In genomic region chr5:127472700-127473099, GRCh38 we compare ENCODE assay signal across 21 cellular contexts. TPM values are rescaled to one million over a fixed set of nuclear protein-coding genes. Genes with fewer than 3 reads are reported as not detected.
A peak's percentile ranks its signal among the peaks of the same experiment; 100 is the strongest.
DNase-seq lines count a peak whose midpoint lies in the region; ATAC-seq, FAIRE-seq and TF ChIP-seq lines count a peak whose summit lies in the region.
"Had no signal": no experiment of that assay in that cellular context is flagged by ENCODE, and none has a peak within 500 bp of the region (broad histone marks: within the 10 kb centered on the region; RNA-seq: fewer than 3 reads in every experiment).

No MANE protein-coding gene starts in this region.

- TF ChIP-seq POLR2A in HepG2 (IDR thresholded peaks at IDR 0.05; ENCODE audit: insufficient read depth in 1 of 2, low read depth in 2 of 2, low read length in 2 of 2) (no peak), right lobe of liver (IDR thresholded peaks at IDR 0.05) (no peak), H1 (IDR thresholded peaks at IDR 0.05; ENCODE audit: control extremely low read depth in 1 of 2, low read depth in 2 of 2, low read length in 2 of 2) (no peak)

- H4K20me1 ChIP-seq in HepG2 (ENCODE audit: insufficient read depth, low read length) (no peaks in the 10 kb centered on the region), H1 (replicated peaks in 1 of 2; ENCODE audit: control insufficient read depth in 1 of 2, insufficient read depth in 2 of 2, low read length in 2 of 2) (no peaks in the 10 kb centered on the region)
- H4K20me1 ChIP-seq: BLaER1 had no signal

- no peak overlapping the region for H2BK120ac ChIP-seq in H1 (replicated peaks; ENCODE audit: low read depth, low read length)
- H2BK120ac ChIP-seq in neuronal stem cell (ENCODE audit: low read depth, low read length): no peak overlapping the region

- FAIRE-seq in HepG2 (lab: Jason Lieb, UNC) (no peak), H1 (lab: Jason Lieb, UNC) (no peak)
- FAIRE-seq: D721Med, G401.6, GM12891, GM19239 had no signal

- no peak overlapping the region for H3K56ac ChIP-seq in H1 (replicated peaks; ENCODE audit: insufficient read length, low read depth, low read length)

- no peaks in the 10 kb centered on the region for H3K23me2 ChIP-seq in H1 (ENCODE audit: low read depth, low read length)

- H3K36me3 ChIP-seq in HepG2 (replicated peaks in 1 of 2; ENCODE audit: control insufficient read depth in 1 of 2, insufficient read depth in 2 of 2, low read length in 2 of 2) (no peaks in the 10 kb centered on the region), right lobe of liver (no peaks in the 10 kb centered on the region), H1 (ENCODE audit: control insufficient read depth in 2 of 4, insufficient read depth in 4 of 4, low read length in 3 of 4) (no peaks in the 10 kb centered on the region), neuronal stem cell (replicated peaks in 1 of 2; ENCODE audit: control insufficient read depth in 2 of 2, insufficient read depth in 2 of 2, low read length in 2 of 2) (no peaks in the 10 kb centered on the region)
- H3K36me3 ChIP-seq: BE2C, BLaER1 had no signal

- H3K4me1 ChIP-seq in HepG2 (ENCODE audit: insufficient read depth, low read length) (no peaks in the 10 kb centered on the region), right lobe of liver (no peaks in the 10 kb centered on the region), H1 (replicated peaks in 1 of 4; ENCODE audit: control insufficient read depth in 3 of 4, insufficient read depth in 4 of 4, low read length in 3 of 4) (peaks cover 0 to 2% (median 0%) of the 10 kb centered on the region in 4 experiments; a peak in 1 of 7 replicates), neuronal stem cell (ENCODE audit: control insufficient read depth in 2 of 2, insufficient read depth in 1 of 2, low read depth in 1 of 2, low read length in 2 of 2) (no peaks in the 10 kb centered on the region)
- H3K4me1 ChIP-seq: A549, BE2C, BLaER1, Caco-2 had no signal

- TF ChIP-seq CTCF in HepG2 (CRISPR knock-in tag; IDR thresholded peaks at IDR 0.05) (no peak), right lobe of liver (IDR thresholded peaks at IDR 0.05) (no peak), H1 (IDR thresholded peaks at IDR 0.05; ENCODE audit: control extremely low read depth in 1 of 3, insufficient read depth in 1 of 3, low read depth in 1 of 3, low read length in 3 of 3) (no peak)

- no peak for ATAC-seq in HepG2
- no peak for ATAC-seq in right lobe of liver
- ATAC-seq: A549; CD8-positive, alpha-beta T cell had no signal

- H3K4me2 ChIP-seq in HepG2 (ENCODE audit: low read depth, low read length) (no peak overlapping the region), H1 (ENCODE audit: insufficient read depth in 1 of 2, low read depth in 2 of 2, low read length in 2 of 2) (no peak overlapping the region), neuronal stem cell (ENCODE audit: insufficient read depth, low read length, poor library complexity, severe bottlenecking) (no peak overlapping the region)
- H3K4me2 ChIP-seq: A549, BLaER1 had no signal

- no peak overlapping the region for H3K23ac ChIP-seq in H1 (ENCODE audit: insufficient read length)
- no peak overlapping the region for H3K23ac ChIP-seq in neuronal stem cell (ENCODE audit: low read depth, low read length, poor library complexity)

- no peak for TF ChIP-seq EP300 in HepG2 (IDR thresholded peaks at IDR 0.05; ENCODE audit: low read depth in 2 of 2, low read length in 2 of 2)
- no peak for TF ChIP-seq EP300 in HepG2 (CRISPR knock-in tag; IDR thresholded peaks at IDR 0.05; ENCODE audit: borderline replicate concordance)
- TF ChIP-seq EP300 in H1 (IDR thresholded peaks at IDR 0.05; ENCODE audit: borderline replicate concordance in 1 of 2, low read depth in 2 of 2, low read length in 2 of 2): no peak

- CTCF ChIA-PET in HepG2 (lab: Yijun Ruan, JAX; ENCODE audit: low intra/inter-chr PET ratio, low total read pairs) (no interaction called here), H1 (lab: Charles Lee; ENCODE audit: partially characterized antibody) (interaction anchor here (0.9 to 2.1 kb wide), 2 partner anchors 20 to 98 kb away, joined by 3 to 9 read pairs; no protein-coding TSS in a partner anchor)

- no peak for DNase-seq in HepG2 (ENCODE audit: low spot score)
- no peak for DNase-seq in right lobe of liver
- no peak for DNase-seq in H1 (ENCODE audit: low read depth in 1 of 2, low spot score in 2 of 2)
- no peak for DNase-seq in neuronal stem cell (ENCODE audit: low spot score)
- DNase-seq in SHP77 treated with DMSO at 0.1 percent for 48 hours (lab: John Stamatoyannopoulos, UW): no peak
- DNase-seq in CD1c-positive myeloid dendritic cell (ENCODE audit: extremely low spot score): no peak
- DNase-seq: BE2C; C1 segment of cervical spinal cord; Caco-2; Calu3; CD4-positive, alpha-beta T cell; CD8-positive, alpha-beta T cell; DMS79 treated with DMSO at 0.1 percent for 48 hours; GF-D8 had no signal

- H2BK15ac ChIP-seq in H1 (ENCODE audit: low read length): no peak overlapping the region
- no peak overlapping the region for H2BK15ac ChIP-seq in neuronal stem cell (ENCODE audit: low read length)

- H4K8ac ChIP-seq in H1 (ENCODE audit: extremely low read depth, insufficient read depth, low read length) (no peak overlapping the region), neuronal stem cell (ENCODE audit: low read depth, low read length) (no peak overlapping the region)

- H3K79me1 ChIP-seq in H1 (ENCODE audit: low read depth, low read length) (no peaks in the 10 kb centered on the region), neuronal stem cell (ENCODE audit: low read depth, low read length) (no peaks in the 10 kb centered on the region)

- H3K4ac ChIP-seq in H1 (replicated peaks; ENCODE audit: insufficient read length, low read depth, low read length) (no peak overlapping the region), neuronal stem cell (ENCODE audit: low read length) (no peak overlapping the region)

- in situ Hi-C loops in HepG2 (cut with HindIII; ENCODE audit: extremely low pct_ligation_motif_present, low pct_unique_long_range_greater_than_20kb): no loop called here

- H3K14ac ChIP-seq in H1 (ENCODE audit: insufficient read length) (no peak overlapping the region), neuronal stem cell (ENCODE audit: low read length) (no peak overlapping the region)

- H4K5ac ChIP-seq in H1 (ENCODE audit: insufficient read length, low read depth, low read length): no peak overlapping the region

- intact Hi-C loops in HepG2 (cut with micrococcal nuclease; ENCODE audit: unreplicated experiment) (no loop called here), right lobe of liver (cut with DNase I) (no loop called here)

- H2BK5ac ChIP-seq in H1 (ENCODE audit: low read depth, low read length) (no peak overlapping the region), neuronal stem cell (ENCODE audit: low read length) (no peak overlapping the region)

- POLR2A ChIA-PET in HepG2 (lab: Yijun Ruan, JAX): no interaction called here
- POLR2A ChIA-PET in H1 (lab: Charles Lee; ENCODE audit: partially characterized antibody): no interaction called here

- H2BK12ac ChIP-seq in H1 (ENCODE audit: low read depth, low read length) (no peak overlapping the region), neuronal stem cell (ENCODE audit: low read length) (no peak overlapping the region)

- no peak overlapping the region for H4K91ac ChIP-seq in H1 (replicated peaks; ENCODE audit: insufficient read length, low read length)
- no peak overlapping the region for H4K91ac ChIP-seq in neuronal stem cell (ENCODE audit: low read depth, low read length, poor library complexity)

- H3K9ac ChIP-seq in HepG2 (ENCODE audit: insufficient read depth, low read depth, low read length): no peak overlapping the region
- H3K9ac ChIP-seq in H1 (replicated peaks in 1 of 4; ENCODE audit: extremely low read depth in 1 of 4, low read depth in 3 of 4, low read length in 3 of 4): no peak overlapping the region
- H3K9ac ChIP-seq in neuronal stem cell (ENCODE audit: low read depth, low read length, poor library complexity): no peak overlapping the region
- H3K9ac ChIP-seq: BLaER1 had no signal

- H3K4me3 ChIP-seq in HepG2 (replicated peaks in 1 of 3; ENCODE audit: insufficient read depth in 1 of 3, low read depth in 2 of 3, low read length in 3 of 3) (no peak overlapping the region), right lobe of liver (no peak overlapping the region), H1 (ENCODE audit: extremely low read depth in 1 of 4, insufficient read depth in 2 of 4, low read depth in 3 of 4, low read length in 4 of 4) (no peak overlapping the region), neuronal stem cell (ENCODE audit: low read length in 2 of 2) (no peak overlapping the region)
- H3K4me3 ChIP-seq: A549, BLaER1 had no signal

- no peak overlapping the region for H3K27ac ChIP-seq in HepG2 (ENCODE audit: extremely low read length, insufficient read depth, low read length)
- no peak overlapping the region for H3K27ac ChIP-seq in right lobe of liver
- no peak overlapping the region for H3K27ac ChIP-seq in H1 (ENCODE audit: low read depth, low read length)
- no peak overlapping the region for H3K27ac ChIP-seq in neuronal stem cell (replicated peaks; ENCODE audit: low read length)
- H3K27ac ChIP-seq: 22Rv1, A549, BLaER1 had no signal

- TF ChIP-seq RAD21 in HepG2 (CRISPR knock-in tag; IDR thresholded peaks at IDR 0.05) (no peak), H1 (IDR thresholded peaks at IDR 0.05 in 1 of 2, conservative IDR thresholded peaks at IDR 0.05 in 1 of 2; ENCODE audit: low read depth in 2 of 2, low read length in 2 of 2) (no peak)

- H3K9me3 ChIP-seq in HepG2 (ENCODE audit: low read length) (no peaks in the 10 kb centered on the region), right lobe of liver (no peaks in the 10 kb centered on the region), H1 (ENCODE audit: insufficient read depth in 2 of 2, low read depth in 1 of 2, low read length in 1 of 2) (no peaks in the 10 kb centered on the region), neuronal stem cell (replicated peaks in 1 of 2; ENCODE audit: control insufficient read depth in 2 of 2, insufficient read depth in 1 of 2, low read depth in 1 of 2, low read length in 2 of 2) (no peaks in the 10 kb centered on the region)
- H3K9me3 ChIP-seq: A549, BE2C, BLaER1, Caco-2 had no signal

- H2AFZ ChIP-seq in HepG2 (ENCODE audit: low read length) (no peak overlapping the region), H1 (ENCODE audit: low read length) (no peak overlapping the region), neuronal stem cell (ENCODE audit: low read length) (peak overlapping the region; percentile 15)

- no peak overlapping the region for H2BK20ac ChIP-seq in H1 (ENCODE audit: low read length)

- H3K79me2 ChIP-seq in HepG2 (ENCODE audit: insufficient read depth, low read length) (no peaks in the 10 kb centered on the region), H1 (ENCODE audit: control insufficient read depth in 1 of 2, insufficient read depth in 2 of 2, low read length in 2 of 2) (no peaks in the 10 kb centered on the region)

- no TSS peak for BruUV-seq in HepG2 (replicated peaks; lab: Mats Ljungman, UMichigan)

- 50% methylated on average over 3 of the region's 3 CpGs for WGBS in HepG2 (ENCODE audit: low lambda C conversion rate)
- WGBS in right lobe of liver (ENCODE audit: insufficient coverage, low coverage, low lambda C conversion rate, missing lambda C conversion rate): 74% methylated on average over 3 of the region's 3 CpGs
- 90% methylated on average over 3 of the region's 3 CpGs; no CpG with 5 or more reads in 1 of the 2 experiments for WGBS in H1 (ENCODE audit: extremely low coverage in 1 of 2, insufficient coverage in 1 of 2, insufficient read length in 1 of 2, insufficient replicate concordance in 2 of 2, low coverage in 1 of 2, low lambda C conversion rate in 2 of 2, missing lambda C conversion rate in 1 of 2), 2 experiments
- WGBS in neuronal stem cell (ENCODE audit: extremely low coverage in 2 of 2, insufficient read length in 2 of 2, insufficient replicate concordance in 1 of 2), 2 donors: no CpG with 5 or more reads among the region's 3 CpGs

- no peak overlapping the region for H2AK5ac ChIP-seq in H1 (ENCODE audit: low read depth, low read length)
- no peak overlapping the region for H2AK5ac ChIP-seq in neuronal stem cell (ENCODE audit: low read depth, low read length)

- H3K18ac ChIP-seq in H1 (ENCODE audit: extremely low read depth, low read length): no peak overlapping the region
- H3K18ac ChIP-seq in neuronal stem cell (ENCODE audit: low read length): no peak overlapping the region

- H3K27me3 ChIP-seq in HepG2 (ENCODE audit: control insufficient read depth in 1 of 2, insufficient read depth in 2 of 2, low read length in 2 of 2) (no peaks in the 10 kb centered on the region), right lobe of liver (no peaks in the 10 kb centered on the region), H1 (replicated peaks in 1 of 4; ENCODE audit: control insufficient read depth in 3 of 4, extremely low read depth in 1 of 4, insufficient read depth in 3 of 4, low read length in 3 of 4) (no peaks in the 10 kb centered on the region), neuronal stem cell (ENCODE audit: control insufficient read depth in 3 of 3, insufficient read depth in 3 of 3, low read depth in 1 of 3, low read length in 3 of 3) (no peaks in the 10 kb centered on the region)
- H3K27me3 ChIP-seq: BLaER1 had no signal

RNA-seq across cellular contexts. Expression of gene PRRC1, which starts 44.7 kb away (rescaled TPM):
- total RNA-seq in HepG2 (2016; rRNA removed; fragmentation: Illumina TruSeq; extraction: Trizol) (51.9 and 86.7 TPM in 2 replicates), right lobe of liver (10 to 100 TPM; 18.5 to 36.9 (median 31.4) TPM)
- 6.9 and 8.1 TPM in 2 replicates for total RNA-seq in HepG2 (2016; cell fraction: cytosol; rRNA removed; fragmentation: Illumina TruSeq; extraction: Trizol; ENCODE audit: low read depth)
- 54.9 and 90.6 TPM in 2 replicates for total RNA-seq in HepG2 (2016; cell fraction: insoluble cytoplasmic fraction; rRNA removed; fragmentation: Illumina TruSeq; extraction: Trizol)
- 21.7 and 24.5 TPM in 2 replicates for total RNA-seq in HepG2 (2016; cell fraction: membrane; rRNA removed; fragmentation: Illumina TruSeq; extraction: Trizol)
- 52.8 and 60.1 TPM in 2 replicates for total RNA-seq in HepG2 (2016; cell fraction: nucleus; rRNA removed; fragmentation: Illumina TruSeq; extraction: Trizol)
- polyA plus RNA-seq in HepG2 (2011; rRNA removed) (35.6 and 48.5 TPM in 2 replicates), H1 (2011; rRNA removed) (41.3 and 54.6 TPM in 2 replicates)
- polyA plus RNA-seq in HepG2 (2011; cell fraction: cytosol; rRNA removed): 30.9 and 35.4 TPM in 2 replicates
- polyA plus RNA-seq in HepG2 (2011; cell fraction: nucleus; rRNA removed): 30.6 and 35.0 TPM in 2 replicates
- 33.3 and 37.5 TPM in 2 replicates for polyA plus RNA-seq in HepG2 (2012)
- 4.3 and 4.4 TPM in 2 replicates for polyA plus RNA-seq in HepG2 (2016; cell fraction: cytosol; fragmentation: Illumina TruSeq; extraction: Trizol; ENCODE audit: low read depth)
- 82.0 and 92.5 TPM in 2 replicates for polyA plus RNA-seq in HepG2 (2016; cell fraction: insoluble cytoplasmic fraction; fragmentation: Illumina TruSeq; extraction: Trizol; ENCODE audit: low read depth)
- polyA plus RNA-seq in HepG2 (2016; cell fraction: membrane; fragmentation: Illumina TruSeq; extraction: Trizol; ENCODE audit: low read depth): 10.4 and 12.0 TPM in 2 replicates
- 56.8 and 58.4 TPM in 2 replicates for polyA plus RNA-seq in HepG2 (2016; cell fraction: nucleus; fragmentation: Illumina TruSeq; extraction: Trizol; ENCODE audit: insufficient read depth, low read depth)
- polyA minus RNA-seq in HepG2 (2011; rRNA and poly(A)+ RNA removed; ENCODE audit: low replicate concordance): 104 and 160 TPM in 2 replicates
- 50.1 and 53.5 TPM in 2 replicates for polyA minus RNA-seq in HepG2 (2011; cell fraction: cytosol; rRNA and poly(A)+ RNA removed)
- 87.8 and 115 TPM in 2 replicates for polyA minus RNA-seq in HepG2 (2011; cell fraction: nucleus; rRNA and poly(A)+ RNA removed)
- total RNA-seq in H1 (2021; fragmentation: NEBNext Ultra II Directional; extraction: Animal tissue kit (Norgen Biotek cat#: 25700)): 78.6 and 79.0 TPM in 2 replicates
- 36.2 TPM for polyA plus RNA-seq in H1 (2011; cell fraction: cytosol; rRNA removed)
- polyA plus RNA-seq in H1 (2011; cell fraction: nucleus; rRNA removed): 40.7 TPM
- polyA plus RNA-seq in H1 (2012, experiment 1 of 2): 37.4 to 53.2 TPM (median 46.4 TPM) in 4 replicates
- polyA plus RNA-seq in H1 (2012, experiment 2 of 2): 8.7 TPM
- 53.3 TPM for polyA plus RNA-seq in H1 (2013, experiment 1 of 2)
- polyA plus RNA-seq in H1 (2013, experiment 2 of 2): 51.2 TPM
- 135 and 139 TPM in 2 replicates for polyA minus RNA-seq in H1 (2011; rRNA and poly(A)+ RNA removed)
- polyA minus RNA-seq in H1 (2011; cell fraction: cytosol; rRNA and poly(A)+ RNA removed): 55.9 TPM
- polyA minus RNA-seq in H1 (2011; cell fraction: nucleus; rRNA and poly(A)+ RNA removed): 67.8 TPM
- polyA plus RNA-seq in neuronal stem cell (2013, experiment 1 of 2): 51.5 TPM
- 48.9 TPM for polyA plus RNA-seq in neuronal stem cell (2013, experiment 2 of 2)

Comparison
In these comparisons a context has a peak if more than half of its experiments do, and no peak if none do; other contexts are left out.
1. Of the 41 proteins assayed by ChIP-seq in both HepG2 and H1: peak only in HepG2: none; only in H1: none; in both: CEBPB; in neither: 40.